Comparison of ENCODE assay signal across 8 cellular contexts in the genomic region with DNA sequence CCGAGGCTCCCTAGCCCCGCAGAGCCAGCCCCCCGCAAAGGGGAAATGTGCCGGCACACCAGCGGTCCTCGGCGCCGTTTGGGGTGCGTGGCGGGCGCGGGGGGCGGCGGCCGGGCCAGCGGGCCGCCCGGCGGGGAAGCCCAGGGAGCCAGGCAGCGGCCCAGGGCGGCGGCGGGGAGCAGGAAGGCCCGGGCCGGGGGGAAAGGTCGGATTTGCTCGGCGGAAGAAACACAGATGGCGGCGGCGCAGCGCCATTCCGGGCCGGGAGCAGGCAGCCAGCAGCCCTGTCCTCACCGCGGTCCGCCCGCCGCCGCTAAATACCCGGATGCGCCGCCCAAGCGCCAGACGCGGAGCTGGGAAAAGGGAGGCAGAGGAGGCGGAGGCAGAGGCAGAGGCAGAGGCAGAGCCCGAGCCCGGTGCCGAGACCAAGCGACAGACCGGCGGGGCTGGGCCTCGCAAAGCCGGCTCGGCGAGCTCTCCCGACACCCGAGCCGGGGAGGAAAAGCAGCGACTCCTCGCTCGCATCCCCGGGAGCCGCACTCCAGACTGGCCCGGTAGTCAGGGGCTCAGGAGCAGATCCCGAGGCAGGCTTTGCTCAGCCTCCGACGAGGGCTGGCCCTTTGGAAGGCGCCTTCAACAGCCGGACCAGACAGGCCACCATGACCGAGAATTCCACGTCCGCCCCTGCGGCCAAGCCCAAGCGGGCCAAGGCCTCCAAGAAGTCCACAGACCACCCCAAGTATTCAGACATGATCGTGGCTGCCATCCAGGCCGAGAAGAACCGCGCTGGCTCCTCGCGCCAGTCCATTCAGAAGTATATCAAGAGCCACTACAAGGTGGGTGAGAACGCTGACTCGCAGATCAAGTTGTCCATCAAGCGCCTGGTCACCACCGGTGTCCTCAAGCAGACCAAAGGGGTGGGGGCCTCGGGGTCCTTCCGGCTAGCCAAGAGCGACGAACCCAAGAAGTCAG.
A peak's percentile ranks its signal among the peaks of the same experiment; 100 is the strongest.
DNase-seq lines count a peak whose midpoint lies in the region; ATAC-seq lines count a peak whose summit lies in the region.

No MANE protein-coding gene starts in this region.

- no peaks in the 10 kb centered on the region for H3K9me3 Mint-ChIP-seq in memory B cell

- no peak overlapping the region for H3K27ac Mint-ChIP-seq in memory B cell

- H3K36me3 Mint-ChIP-seq in memory B cell: no peaks in the 10 kb centered on the region

- H3K27me3 Mint-ChIP-seq in memory B cell: peaks cover 33% of the 10 kb centered on the region

- peak overlapping the region; percentile 71 for H3K4me3 Mint-ChIP-seq in memory B cell

- H3K4me1 Mint-ChIP-seq in memory B cell: peaks cover 21% of the 10 kb centered on the region

- no peaks in the 10 kb centered on the region for H3K27me3 ChIP-seq in endocrine pancreas (ENCODE audit: control insufficient read depth, insufficient read depth, low read length)

- no peaks in the 10 kb centered on the region for H3K9me3 ChIP-seq in endocrine pancreas (ENCODE audit: control insufficient read depth, low read length)

- H3K4me3 ChIP-seq in endocrine pancreas (ENCODE audit: control insufficient read depth, insufficient read depth, low read length): peak overlapping the region; percentile 71

- peak; percentile 27 for ATAC-seq in memory B cell (ENCODE audit: low read depth)

- H3K9ac ChIP-seq in endocrine pancreas (ENCODE audit: control insufficient read depth, insufficient read depth, low read length): peak overlapping the region; percentile 87

- no peaks in the 10 kb centered on the region for H3K4me1 ChIP-seq in endocrine pancreas (ENCODE audit: control insufficient read depth, insufficient read depth, low read length)

- DNase-seq in NCI-H1436 (lab: John Stamatoyannopoulos, UW) (peak; percentile 78), NCI-H1436 treated with DMSO at 0.1 percent for 48 hours (lab: John Stamatoyannopoulos, UW) (no peak), NCI-H774 (lab: John Stamatoyannopoulos, UW) (peak; percentile 55), memory B cell (ENCODE audit: low spot score in 2 of 2) (peak in 1 of 2 donors; percentile 45), KG1 (lab: John Stamatoyannopoulos, UW) (no peak)
- DNase-seq in activated CD8-positive, alpha-beta memory T cell treated with anti-CD3 and anti-CD28 coated beads, Interleukin-2, amount 50 U/mL, for 4 hours: peak; percentile 54
- peak; percentile 19 to 68 (median 24) for DNase-seq in stimulated activated CD4-positive, alpha-beta T cell treated with anti-CD3 and anti-CD28 coated beads, TNF-alpha, amount 100 ng/mL, for 1 hour (ENCODE audit: low read depth in 3 of 3, low spot score in 1 of 3)

- H3K36me3 ChIP-seq in endocrine pancreas (ENCODE audit: control insufficient read depth, insufficient read depth, low read length): no peaks in the 10 kb centered on the region

Comparison
In these comparisons a context has a peak if more than half of its experiments do, and no peak if none do; other contexts are left out.
1. DNase-seq: peak in NCI-H1436 (single experiment), NCI-H774 (single experiment), activated CD8-positive, alpha-beta memory T cell treated with anti-CD3 and anti-CD28 coated beads, Interleukin-2, amount 50 U/mL, for 4 hours (single experiment) and stimulated activated CD4-positive, alpha-beta T cell treated with anti-CD3 and anti-CD28 coated beads, TNF-alpha, amount 100 ng/mL, for 1 hour (3 of 3); none in NCI-H1436 treated with DMSO at 0.1 percent for 48 hours (single experiment) and KG1 (single experiment).